ENCODE assay signal across 27 cellular contexts in genomic region chr1:197250616-197251015, GRCh38. TPM values are rescaled to one million over a fixed set of nuclear protein-coding genes. Genes with fewer than 3 reads are reported as not detected.
"Had no signal": no experiment of that assay in that cellular context is flagged by ENCODE, and none has a peak within 500 bp of the region (broad histone marks: within the 10 kb centered on the region; RNA-seq: fewer than 3 reads in every experiment).

No MANE protein-coding gene starts in this region.

- H3K4me3 ChIP-seq: left ventricle myocardium inferior, lung, neural progenitor cell, psoas muscle, right atrium auricular region, right lobe of liver, smooth muscle cell, tibial nerve had no signal

- H2AFZ ChIP-seq: neural progenitor cell, parathyroid adenoma had no signal

- H3K9ac ChIP-seq: neural progenitor cell, parathyroid adenoma had no signal

- H3K4me1 ChIP-seq: left ventricle myocardium inferior, neural progenitor cell, parathyroid adenoma, psoas muscle, right atrium auricular region, right lobe of liver, tibial nerve had no signal

- DNase-seq: hypothalamus; immature natural killer cell; islet precursor cell; left ventricle myocardium inferior; mesendoderm; naive B cell; natural killer cell; nephron progenitor cell; occipital lobe; psoas muscle; right lobe of liver; stimulated activated CD4-positive, alpha-beta T cell treated with anti-CD3 and anti-CD28 coated beads, Interleukin-1b, Interleukin-23, amount 100 ng/mL, for 48 hours; stimulated activated CD4-positive, alpha-beta T cell treated with anti-CD3 and anti-CD28 coated beads, Interleukin-2, amount 100 ng/mL, for 48 hours; stimulated activated CD4-positive, alpha-beta T cell treated with anti-CD3 and anti-CD28 coated beads, Interleukin-4, amount 100 ng/mL, for 4 hours; stimulated activated CD8-positive, alpha-beta memory T cell treated with anti-CD3 and anti-CD28 coated beads, Interleukin-4, amount 100 ng/mL, for 48 hours; stimulated activated naive CD4-positive, alpha-beta T cell treated with Interleukin-2 at 50 U/mL for 16 hours; stimulated activated naive CD8-positive, alpha-beta T cell treated with anti-CD3 and anti-CD28 coated beads, Interleukin-15, amount 100 ng/mL, for 72 hours; substantia nigra had no signal

- H3K79me2 ChIP-seq: parathyroid adenoma had no signal

- H3K27me3 ChIP-seq: neural progenitor cell, neutrophil, right atrium auricular region, right lobe of liver, tibial nerve had no signal

- H3K9me3 ChIP-seq: left ventricle myocardium inferior, neutrophil, psoas muscle, right atrium auricular region, right lobe of liver, tibial nerve had no signal

- ATAC-seq: natural killer cell; psoas muscle; right lobe of liver; stimulated activated memory B cell treated with anti-CD40 and anti-IgM and Interleukin-4, amounts not matched to agents 10 μg/mL and 1 μg/mL and 100 μg/mL, for 72 hours; stimulated activated naive CD8-positive, alpha-beta T cell treated with anti-CD3 and anti-CD28 coated beads, Interleukin-15, amount 100 ng/mL, for 72 hours had no signal

- H3K27ac ChIP-seq: left ventricle myocardium inferior, neural progenitor cell, neutrophil, parathyroid adenoma, psoas muscle, right atrium auricular region, right lobe of liver, tibial nerve had no signal

- H3K4me2 ChIP-seq: neural progenitor cell, smooth muscle cell had no signal

- H3K36me3 ChIP-seq: left ventricle myocardium inferior, neural progenitor cell, neutrophil, right atrium auricular region, right lobe of liver, tibial nerve had no signal

RNA-seq across cellular contexts. Expression of gene CRB1, which starts 17.4 kb away (rescaled TPM):
- total RNA-seq: osteocyte had no signal
- polyA plus RNA-seq: smooth muscle cell had no signal
